Comparison of ENCODE assay signal across 1 cellular context in the genomic region with DNA sequence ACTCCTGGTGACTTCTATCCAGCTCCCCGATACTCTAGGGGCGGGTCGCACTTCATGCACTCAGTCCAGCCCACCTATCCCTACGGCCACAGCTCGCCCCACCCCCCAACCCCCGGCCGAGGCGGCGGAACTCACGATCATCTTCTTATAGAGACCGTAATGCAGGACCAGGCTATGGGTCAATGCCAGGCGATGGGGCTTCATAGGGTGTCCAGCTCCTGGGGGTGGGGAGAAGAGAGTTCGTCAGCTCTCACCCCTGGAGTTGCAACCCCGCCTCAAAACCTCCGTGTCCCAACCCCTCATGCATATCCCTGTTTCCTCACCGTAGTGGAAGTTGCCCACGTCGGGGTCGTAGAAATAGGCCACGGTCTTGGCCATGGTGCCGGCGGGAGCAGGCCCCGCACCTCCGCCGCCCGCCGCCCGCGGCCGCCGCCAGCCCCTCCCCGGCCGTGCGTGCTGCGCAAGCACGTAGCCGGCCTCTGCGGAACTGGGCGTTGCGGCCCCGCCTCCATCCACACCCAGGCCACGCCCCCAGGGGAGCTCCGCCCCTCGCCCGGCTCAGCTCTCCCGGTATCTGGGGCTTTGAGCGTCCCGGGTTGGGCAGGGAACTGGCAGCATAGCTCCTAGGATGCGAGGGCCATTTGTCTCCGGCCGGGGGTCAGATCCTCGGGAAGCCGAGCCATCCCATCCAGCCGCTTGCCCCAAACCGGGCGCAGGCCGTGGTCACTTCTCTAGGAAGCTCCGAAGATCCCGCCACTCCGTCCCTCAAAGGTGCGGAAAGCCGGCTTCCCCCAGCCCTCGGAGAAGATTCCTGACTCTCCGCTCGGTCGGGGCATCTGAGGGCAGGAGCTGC.
TF ChIP-seq lines count a peak whose summit lies in the region.

A gene (minus strand): TSS at position 437 of the 853 bp plus-strand sequence. CDS start 59 bp downstream, at position 378.
A gene with protein sequence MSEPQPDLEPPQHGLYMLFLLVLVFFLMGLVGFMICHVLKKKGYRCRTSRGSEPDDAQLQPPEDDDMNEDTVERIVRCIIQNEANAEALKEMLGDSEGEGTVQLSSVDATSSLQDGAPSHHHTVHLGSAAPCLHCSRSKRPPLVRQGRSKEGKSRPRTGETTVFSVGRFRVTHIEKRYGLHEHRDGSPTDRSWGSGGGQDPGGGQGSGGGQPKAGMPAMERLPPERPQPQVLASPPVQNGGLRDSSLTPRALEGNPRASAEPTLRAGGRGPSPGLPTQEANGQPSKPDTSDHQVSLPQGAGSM (plus strand): TSS at position 585 of the 853 bp plus-strand sequence. CDS start 1,229 bp downstream, outside the sequence.

TF ChIP-seq in HepG2, 621 proteins besides CTCF, POLR2A, EP300 and RAD21 (continued from another document):
- TF ChIP-seq, protein P1, sequence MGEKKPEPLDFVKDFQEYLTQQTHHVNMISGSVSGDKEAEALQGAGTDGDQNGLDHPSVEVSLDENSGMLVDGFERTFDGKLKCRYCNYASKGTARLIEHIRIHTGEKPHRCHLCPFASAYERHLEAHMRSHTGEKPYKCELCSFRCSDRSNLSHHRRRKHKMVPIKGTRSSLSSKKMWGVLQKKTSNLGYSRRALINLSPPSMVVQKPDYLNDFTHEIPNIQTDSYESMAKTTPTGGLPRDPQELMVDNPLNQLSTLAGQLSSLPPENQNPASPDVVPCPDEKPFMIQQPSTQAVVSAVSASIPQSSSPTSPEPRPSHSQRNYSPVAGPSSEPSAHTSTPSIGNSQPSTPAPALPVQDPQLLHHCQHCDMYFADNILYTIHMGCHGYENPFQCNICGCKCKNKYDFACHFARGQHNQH (CRISPR knock-in tag; IDR thresholded peaks at IDR 0.05): no peak
